Comparison of ENCODE assay signal across 1 cellular context in genomic region chr18:76588591-76589303, GRCh38.
TF ChIP-seq lines count a peak whose summit lies in the region.

No MANE protein-coding gene starts in this region.

TF ChIP-seq in WTC11, 78 proteins besides CTCF, POLR2A, EP300 and RAD21 (continued from another document):
- TF ChIP-seq, protein P1, sequence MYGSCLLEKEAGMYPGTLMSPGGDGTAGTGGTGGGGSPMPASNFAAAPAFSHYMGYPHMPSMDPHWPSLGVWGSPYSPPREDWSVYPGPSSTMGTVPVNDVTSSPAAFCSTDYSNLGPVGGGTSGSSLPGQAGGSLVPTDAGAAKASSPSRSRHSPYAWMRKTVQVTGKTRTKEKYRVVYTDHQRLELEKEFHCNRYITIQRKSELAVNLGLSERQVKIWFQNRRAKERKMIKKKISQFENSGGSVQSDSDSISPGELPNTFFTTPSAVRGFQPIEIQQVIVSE (CRISPR knock-in tag; IDR thresholded peaks at IDR 0.05; ENCODE audit: borderline replicate concordance), result no peak
- TF ChIP-seq, protein P2, sequence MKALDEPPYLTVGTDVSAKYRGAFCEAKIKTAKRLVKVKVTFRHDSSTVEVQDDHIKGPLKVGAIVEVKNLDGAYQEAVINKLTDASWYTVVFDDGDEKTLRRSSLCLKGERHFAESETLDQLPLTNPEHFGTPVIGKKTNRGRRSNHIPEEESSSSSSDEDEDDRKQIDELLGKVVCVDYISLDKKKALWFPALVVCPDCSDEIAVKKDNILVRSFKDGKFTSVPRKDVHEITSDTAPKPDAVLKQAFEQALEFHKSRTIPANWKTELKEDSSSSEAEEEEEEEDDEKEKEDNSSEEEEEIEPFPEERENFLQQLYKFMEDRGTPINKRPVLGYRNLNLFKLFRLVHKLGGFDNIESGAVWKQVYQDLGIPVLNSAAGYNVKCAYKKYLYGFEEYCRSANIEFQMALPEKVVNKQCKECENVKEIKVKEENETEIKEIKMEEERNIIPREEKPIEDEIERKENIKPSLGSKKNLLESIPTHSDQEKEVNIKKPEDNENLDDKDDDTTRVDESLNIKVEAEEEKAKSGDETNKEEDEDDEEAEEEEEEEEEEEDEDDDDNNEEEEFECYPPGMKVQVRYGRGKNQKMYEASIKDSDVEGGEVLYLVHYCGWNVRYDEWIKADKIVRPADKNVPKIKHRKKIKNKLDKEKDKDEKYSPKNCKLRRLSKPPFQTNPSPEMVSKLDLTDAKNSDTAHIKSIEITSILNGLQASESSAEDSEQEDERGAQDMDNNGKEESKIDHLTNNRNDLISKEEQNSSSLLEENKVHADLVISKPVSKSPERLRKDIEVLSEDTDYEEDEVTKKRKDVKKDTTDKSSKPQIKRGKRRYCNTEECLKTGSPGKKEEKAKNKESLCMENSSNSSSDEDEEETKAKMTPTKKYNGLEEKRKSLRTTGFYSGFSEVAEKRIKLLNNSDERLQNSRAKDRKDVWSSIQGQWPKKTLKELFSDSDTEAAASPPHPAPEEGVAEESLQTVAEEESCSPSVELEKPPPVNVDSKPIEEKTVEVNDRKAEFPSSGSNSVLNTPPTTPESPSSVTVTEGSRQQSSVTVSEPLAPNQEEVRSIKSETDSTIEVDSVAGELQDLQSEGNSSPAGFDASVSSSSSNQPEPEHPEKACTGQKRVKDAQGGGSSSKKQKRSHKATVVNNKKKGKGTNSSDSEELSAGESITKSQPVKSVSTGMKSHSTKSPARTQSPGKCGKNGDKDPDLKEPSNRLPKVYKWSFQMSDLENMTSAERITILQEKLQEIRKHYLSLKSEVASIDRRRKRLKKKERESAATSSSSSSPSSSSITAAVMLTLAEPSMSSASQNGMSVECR (CRISPR knock-in tag; IDR thresholded peaks at IDR 0.05; ENCODE audit: borderline replicate concordance), result no peak
- TF ChIP-seq ZNF121 (CRISPR knock-in tag; IDR thresholded peaks at IDR 0.05), result no peak
